1 cellular context compared by ENCODE assay signal in the genomic region with DNA sequence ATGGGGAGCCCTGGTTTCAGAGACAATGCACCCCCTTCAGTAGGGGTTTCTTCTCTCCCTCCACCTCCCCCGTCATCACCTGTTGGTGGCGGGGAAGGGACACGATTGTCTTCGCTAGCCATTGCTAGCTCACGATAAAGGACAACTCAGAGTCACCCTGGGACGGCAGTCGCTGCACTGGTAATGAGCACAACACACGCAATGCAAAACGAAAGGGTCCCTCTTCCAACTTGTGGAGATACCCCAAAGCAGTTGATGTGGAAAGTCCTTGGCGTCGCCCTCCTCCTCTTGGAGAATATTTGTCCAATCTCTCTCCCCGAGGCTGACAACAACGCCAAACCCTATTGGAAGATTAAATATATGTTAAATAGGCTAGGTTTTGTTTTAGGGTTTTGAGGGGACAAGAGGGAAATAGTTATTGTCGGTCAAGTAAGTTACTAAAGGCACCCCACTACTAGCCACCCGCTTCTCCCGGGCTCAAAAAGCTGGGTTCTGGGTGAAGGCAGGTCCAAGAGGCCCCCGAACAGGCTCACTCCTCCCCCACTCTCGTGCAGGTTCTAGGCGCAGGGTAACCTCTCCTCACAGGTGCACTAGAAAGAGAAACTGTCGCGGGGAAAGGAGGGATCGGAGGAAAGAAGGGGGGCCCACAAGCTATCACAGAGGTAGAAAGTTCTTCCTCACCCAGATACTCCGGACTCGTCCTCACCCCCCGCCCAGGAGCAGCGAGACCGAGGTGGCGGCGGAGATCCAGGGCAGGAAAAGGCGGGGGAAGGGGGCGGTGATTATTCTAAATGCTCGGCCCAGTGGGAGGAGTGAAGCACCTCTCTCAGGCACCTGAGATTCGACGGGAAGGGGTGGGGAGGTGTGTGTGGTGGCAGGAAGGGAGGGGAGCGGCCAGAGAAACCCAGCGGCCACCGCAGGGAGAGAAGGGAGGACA.
TF ChIP-seq lines count a peak whose summit lies in the region.

A gene with protein sequence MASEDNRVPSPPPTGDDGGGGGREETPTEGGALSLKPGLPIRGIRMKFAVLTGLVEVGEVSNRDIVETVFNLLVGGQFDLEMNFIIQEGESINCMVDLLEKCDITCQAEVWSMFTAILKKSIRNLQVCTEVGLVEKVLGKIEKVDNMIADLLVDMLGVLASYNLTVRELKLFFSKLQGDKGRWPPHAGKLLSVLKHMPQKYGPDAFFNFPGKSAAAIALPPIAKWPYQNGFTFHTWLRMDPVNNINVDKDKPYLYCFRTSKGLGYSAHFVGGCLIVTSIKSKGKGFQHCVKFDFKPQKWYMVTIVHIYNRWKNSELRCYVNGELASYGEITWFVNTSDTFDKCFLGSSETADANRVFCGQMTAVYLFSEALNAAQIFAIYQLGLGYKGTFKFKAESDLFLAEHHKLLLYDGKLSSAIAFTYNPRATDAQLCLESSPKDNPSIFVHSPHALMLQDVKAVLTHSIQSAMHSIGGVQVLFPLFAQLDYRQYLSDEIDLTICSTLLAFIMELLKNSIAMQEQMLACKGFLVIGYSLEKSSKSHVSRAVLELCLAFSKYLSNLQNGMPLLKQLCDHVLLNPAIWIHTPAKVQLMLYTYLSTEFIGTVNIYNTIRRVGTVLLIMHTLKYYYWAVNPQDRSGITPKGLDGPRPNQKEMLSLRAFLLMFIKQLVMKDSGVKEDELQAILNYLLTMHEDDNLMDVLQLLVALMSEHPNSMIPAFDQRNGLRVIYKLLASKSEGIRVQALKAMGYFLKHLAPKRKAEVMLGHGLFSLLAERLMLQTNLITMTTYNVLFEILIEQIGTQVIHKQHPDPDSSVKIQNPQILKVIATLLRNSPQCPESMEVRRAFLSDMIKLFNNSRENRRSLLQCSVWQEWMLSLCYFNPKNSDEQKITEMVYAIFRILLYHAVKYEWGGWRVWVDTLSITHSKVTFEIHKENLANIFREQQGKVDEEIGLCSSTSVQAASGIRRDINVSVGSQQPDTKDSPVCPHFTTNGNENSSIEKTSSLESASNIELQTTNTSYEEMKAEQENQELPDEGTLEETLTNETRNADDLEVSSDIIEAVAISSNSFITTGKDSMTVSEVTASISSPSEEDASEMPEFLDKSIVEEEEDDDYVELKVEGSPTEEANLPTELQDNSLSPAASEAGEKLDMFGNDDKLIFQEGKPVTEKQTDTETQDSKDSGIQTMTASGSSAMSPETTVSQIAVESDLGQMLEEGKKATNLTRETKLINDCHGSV (N-terminal part only) (minus strand): TSS at position 764 of the 937 bp plus-strand sequence. CDS start 642 bp downstream, at position 122.

TF ChIP-seq in K562, 482 proteins besides CTCF, POLR2A, EP300 and RAD21 (continued from another document):
- TF ChIP-seq ZEB2 (IDR thresholded peaks at IDR 0.05) (peak; percentile 59; the same call in 1 of the 2 replicates), JUND (IDR thresholded peaks at IDR 0.05; ENCODE audit: borderline replicate concordance, low read depth, low read length) (peak; percentile 34; the same call in 1 of the 2 replicates), JUND (tag; IDR thresholded peaks at IDR 0.05; ENCODE audit: borderline replicate concordance, low read depth, low read length) (no peak; the same call in 2 of the 3 replicates), KAT2B (IDR thresholded peaks at IDR 0.05; ENCODE audit: low read depth, low read length) (no peak), EP400 (IDR thresholded peaks at IDR 0.05) (peak; percentile 31), KDM1A (IDR thresholded peaks at IDR 0.05) (peak in 1 of 2 experiments; percentile 16; a peak in 1 of 4 replicates), BCOR (IDR thresholded peaks at IDR 0.05) (peak; percentile 23; the same call in 1 of the 2 replicates), CXXC5 (CRISPR knock-in tag; IDR thresholded peaks at IDR 0.05) (peak; percentile 20), YY1 (IDR thresholded peaks at IDR 0.05; ENCODE audit: borderline replicate concordance in 1 of 3, control insufficient read depth in 1 of 3, extremely low read depth in 1 of 3, insufficient read depth in 3 of 3, insufficient read length in 1 of 3, insufficient replicate concordance in 2 of 3, low read depth in 1 of 3, low read length in 2 of 3) (peak in 1 of 3 experiments; percentile 51), FOSL1 (tag; conservative IDR thresholded peaks at IDR 0.05) (peak; percentile 39; the same call in 1 of the 2 replicates)
- TF ChIP-seq, protein P1, sequence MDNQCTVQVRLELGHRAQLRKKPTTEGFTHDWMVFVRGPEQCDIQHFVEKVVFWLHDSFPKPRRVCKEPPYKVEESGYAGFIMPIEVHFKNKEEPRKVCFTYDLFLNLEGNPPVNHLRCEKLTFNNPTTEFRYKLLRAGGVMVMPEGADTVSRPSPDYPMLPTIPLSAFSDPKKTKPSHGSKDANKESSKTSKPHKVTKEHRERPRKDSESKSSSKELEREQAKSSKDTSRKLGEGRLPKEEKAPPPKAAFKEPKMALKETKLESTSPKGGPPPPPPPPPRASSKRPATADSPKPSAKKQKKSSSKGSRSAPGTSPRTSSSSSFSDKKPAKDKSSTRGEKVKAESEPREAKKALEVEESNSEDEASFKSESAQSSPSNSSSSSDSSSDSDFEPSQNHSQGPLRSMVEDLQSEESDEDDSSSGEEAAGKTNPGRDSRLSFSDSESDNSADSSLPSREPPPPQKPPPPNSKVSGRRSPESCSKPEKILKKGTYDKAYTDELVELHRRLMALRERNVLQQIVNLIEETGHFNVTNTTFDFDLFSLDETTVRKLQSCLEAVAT (IDR thresholded peaks at IDR 0.05), result peak in 1 of 2 experiments; percentile 22; a peak in 1 of 4 replicates
- TF ChIP-seq, protein P2, sequence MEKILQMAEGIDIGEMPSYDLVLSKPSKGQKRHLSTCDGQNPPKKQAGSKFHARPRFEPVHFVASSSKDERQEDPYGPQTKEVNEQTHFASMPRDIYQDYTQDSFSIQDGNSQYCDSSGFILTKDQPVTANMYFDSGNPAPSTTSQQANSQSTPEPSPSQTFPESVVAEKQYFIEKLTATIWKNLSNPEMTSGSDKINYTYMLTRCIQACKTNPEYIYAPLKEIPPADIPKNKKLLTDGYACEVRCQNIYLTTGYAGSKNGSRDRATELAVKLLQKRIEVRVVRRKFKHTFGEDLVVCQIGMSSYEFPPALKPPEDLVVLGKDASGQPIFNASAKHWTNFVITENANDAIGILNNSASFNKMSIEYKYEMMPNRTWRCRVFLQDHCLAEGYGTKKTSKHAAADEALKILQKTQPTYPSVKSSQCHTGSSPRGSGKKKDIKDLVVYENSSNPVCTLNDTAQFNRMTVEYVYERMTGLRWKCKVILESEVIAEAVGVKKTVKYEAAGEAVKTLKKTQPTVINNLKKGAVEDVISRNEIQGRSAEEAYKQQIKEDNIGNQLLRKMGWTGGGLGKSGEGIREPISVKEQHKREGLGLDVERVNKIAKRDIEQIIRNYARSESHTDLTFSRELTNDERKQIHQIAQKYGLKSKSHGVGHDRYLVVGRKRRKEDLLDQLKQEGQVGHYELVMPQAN (IDR thresholded peaks at IDR 0.05; ENCODE audit: borderline replicate concordance), result peak; percentile 33; the same call in 1 of the 2 replicates
- TF ChIP-seq, protein P3, sequence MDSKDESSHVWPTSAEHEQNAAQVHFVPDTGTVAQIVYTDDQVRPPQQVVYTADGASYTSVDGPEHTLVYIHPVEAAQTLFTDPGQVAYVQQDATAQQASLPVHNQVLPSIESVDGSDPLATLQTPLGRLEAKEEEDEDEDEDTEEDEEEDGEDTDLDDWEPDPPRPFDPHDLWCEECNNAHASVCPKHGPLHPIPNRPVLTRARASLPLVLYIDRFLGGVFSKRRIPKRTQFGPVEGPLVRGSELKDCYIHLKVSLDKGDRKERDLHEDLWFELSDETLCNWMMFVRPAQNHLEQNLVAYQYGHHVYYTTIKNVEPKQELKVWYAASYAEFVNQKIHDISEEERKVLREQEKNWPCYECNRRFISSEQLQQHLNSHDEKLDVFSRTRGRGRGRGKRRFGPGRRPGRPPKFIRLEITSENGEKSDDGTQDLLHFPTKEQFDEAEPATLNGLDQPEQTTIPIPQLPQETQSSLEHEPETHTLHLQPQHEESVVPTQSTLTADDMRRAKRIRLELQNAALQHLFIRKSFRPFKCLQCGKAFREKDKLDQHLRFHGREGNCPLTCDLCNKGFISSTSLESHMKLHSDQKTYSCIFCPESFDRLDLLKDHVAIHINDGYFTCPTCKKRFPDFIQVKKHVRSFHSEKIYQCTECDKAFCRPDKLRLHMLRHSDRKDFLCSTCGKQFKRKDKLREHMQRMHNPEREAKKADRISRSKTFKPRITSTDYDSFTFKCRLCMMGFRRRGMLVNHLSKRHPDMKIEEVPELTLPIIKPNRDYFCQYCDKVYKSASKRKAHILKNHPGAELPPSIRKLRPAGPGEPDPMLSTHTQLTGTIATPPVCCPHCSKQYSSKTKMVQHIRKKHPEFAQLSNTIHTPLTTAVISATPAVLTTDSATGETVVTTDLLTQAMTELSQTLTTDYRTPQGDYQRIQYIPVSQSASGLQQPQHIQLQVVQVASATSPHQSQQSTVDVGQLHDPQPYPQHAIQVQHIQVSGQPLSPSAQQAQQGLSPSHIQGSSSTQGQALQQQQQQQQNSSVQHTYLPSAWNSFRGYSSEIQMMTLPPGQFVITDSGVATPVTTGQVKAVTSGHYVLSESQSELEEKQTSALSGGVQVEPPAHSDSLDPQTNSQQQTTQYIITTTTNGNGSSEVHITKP (IDR thresholded peaks at IDR 0.05; ENCODE audit: partially characterized antibody), result peak; percentile 87
- TF ChIP-seq, protein P4, sequence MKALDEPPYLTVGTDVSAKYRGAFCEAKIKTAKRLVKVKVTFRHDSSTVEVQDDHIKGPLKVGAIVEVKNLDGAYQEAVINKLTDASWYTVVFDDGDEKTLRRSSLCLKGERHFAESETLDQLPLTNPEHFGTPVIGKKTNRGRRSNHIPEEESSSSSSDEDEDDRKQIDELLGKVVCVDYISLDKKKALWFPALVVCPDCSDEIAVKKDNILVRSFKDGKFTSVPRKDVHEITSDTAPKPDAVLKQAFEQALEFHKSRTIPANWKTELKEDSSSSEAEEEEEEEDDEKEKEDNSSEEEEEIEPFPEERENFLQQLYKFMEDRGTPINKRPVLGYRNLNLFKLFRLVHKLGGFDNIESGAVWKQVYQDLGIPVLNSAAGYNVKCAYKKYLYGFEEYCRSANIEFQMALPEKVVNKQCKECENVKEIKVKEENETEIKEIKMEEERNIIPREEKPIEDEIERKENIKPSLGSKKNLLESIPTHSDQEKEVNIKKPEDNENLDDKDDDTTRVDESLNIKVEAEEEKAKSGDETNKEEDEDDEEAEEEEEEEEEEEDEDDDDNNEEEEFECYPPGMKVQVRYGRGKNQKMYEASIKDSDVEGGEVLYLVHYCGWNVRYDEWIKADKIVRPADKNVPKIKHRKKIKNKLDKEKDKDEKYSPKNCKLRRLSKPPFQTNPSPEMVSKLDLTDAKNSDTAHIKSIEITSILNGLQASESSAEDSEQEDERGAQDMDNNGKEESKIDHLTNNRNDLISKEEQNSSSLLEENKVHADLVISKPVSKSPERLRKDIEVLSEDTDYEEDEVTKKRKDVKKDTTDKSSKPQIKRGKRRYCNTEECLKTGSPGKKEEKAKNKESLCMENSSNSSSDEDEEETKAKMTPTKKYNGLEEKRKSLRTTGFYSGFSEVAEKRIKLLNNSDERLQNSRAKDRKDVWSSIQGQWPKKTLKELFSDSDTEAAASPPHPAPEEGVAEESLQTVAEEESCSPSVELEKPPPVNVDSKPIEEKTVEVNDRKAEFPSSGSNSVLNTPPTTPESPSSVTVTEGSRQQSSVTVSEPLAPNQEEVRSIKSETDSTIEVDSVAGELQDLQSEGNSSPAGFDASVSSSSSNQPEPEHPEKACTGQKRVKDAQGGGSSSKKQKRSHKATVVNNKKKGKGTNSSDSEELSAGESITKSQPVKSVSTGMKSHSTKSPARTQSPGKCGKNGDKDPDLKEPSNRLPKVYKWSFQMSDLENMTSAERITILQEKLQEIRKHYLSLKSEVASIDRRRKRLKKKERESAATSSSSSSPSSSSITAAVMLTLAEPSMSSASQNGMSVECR (CRISPR knock-in tag; IDR thresholded peaks at IDR 0.05), result peak; percentile 35; the same call in 1 of the 2 replicates
- TF ChIP-seq, protein P5, sequence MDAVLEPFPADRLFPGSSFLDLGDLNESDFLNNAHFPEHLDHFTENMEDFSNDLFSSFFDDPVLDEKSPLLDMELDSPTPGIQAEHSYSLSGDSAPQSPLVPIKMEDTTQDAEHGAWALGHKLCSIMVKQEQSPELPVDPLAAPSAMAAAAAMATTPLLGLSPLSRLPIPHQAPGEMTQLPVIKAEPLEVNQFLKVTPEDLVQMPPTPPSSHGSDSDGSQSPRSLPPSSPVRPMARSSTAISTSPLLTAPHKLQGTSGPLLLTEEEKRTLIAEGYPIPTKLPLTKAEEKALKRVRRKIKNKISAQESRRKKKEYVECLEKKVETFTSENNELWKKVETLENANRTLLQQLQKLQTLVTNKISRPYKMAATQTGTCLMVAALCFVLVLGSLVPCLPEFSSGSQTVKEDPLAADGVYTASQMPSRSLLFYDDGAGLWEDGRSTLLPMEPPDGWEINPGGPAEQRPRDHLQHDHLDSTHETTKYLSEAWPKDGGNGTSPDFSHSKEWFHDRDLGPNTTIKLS (IDR thresholded peaks at IDR 0.05; ENCODE audit: borderline replicate concordance, low read depth), result peak; percentile 33; the same call in 1 of the 2 replicates
